Comparison of ENCODE assay signal across 20 cellular contexts in the genomic region with DNA sequence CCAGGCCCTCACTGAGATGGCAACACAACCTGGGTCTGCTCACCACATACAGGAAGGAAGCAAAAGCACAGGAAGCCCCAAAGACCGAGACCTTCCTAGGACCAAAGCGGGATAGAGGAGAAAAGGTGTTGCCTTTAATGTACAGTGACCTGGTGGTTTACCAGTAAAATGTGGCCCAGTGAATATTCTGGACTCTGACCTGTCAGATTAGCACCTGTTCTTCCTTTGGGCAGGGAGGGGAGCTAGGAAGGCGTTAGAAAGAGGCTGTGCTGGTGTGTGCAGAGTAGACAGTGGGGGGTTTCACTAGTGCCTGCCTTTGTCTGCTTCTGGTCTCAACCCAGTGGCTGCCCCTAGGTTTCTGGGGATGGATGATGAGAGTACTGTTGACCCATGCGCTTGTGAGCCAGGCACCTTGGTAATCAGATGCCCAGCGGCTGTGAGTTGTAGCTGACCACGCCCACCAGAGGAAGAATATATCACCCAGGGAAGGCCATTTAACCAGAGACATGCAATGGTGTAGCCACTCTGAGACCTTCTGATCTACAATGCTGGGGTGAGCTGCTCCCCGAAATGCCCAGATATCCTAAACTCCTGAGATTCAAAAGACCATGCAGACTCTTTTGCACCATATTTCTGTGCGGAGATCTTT.
DNase-seq lines count a peak whose midpoint lies in the region; ATAC-seq, FAIRE-seq and TF ChIP-seq lines count a peak whose summit lies in the region.
"Had no signal": no experiment of that assay in that cellular context is flagged by ENCODE, and none has a peak within 500 bp of the region (broad histone marks: within the 10 kb centered on the region; RNA-seq: fewer than 3 reads in every experiment).

No MANE protein-coding gene starts in this region.

- H3K27me3 ChIP-seq in Peyer's patch (no peaks in the 10 kb centered on the region), H1 (replicated peaks in 1 of 4; ENCODE audit: control insufficient read depth in 3 of 4, extremely low read depth in 1 of 4, insufficient read depth in 3 of 4, low read length in 3 of 4) (no peaks in the 10 kb centered on the region), lung (ENCODE audit: control insufficient read depth, insufficient read depth) (no peaks in the 10 kb centered on the region), small intestine (ENCODE audit: control insufficient read depth in 2 of 2, insufficient read depth in 2 of 2, low read length in 2 of 2) (no peaks in the 10 kb centered on the region), testis (no peaks in the 10 kb centered on the region)
- H3K27me3 ChIP-seq: BE2C had no signal

- peaks cover 4% of the 10 kb centered on the region for H3K4me1 Mint-ChIP-seq in activated T-cell treated with anti-CD3 and anti-CD28 coated beads, Interleukin-2, amount 50 U/mL, for 24 hours (ENCODE audit: low read depth)
- H3K4me1 Mint-ChIP-seq: GM23338 had no signal

- no peaks in the 10 kb centered on the region for H3K79me2 ChIP-seq in H1 (ENCODE audit: control insufficient read depth in 1 of 2, insufficient read depth in 2 of 2, low read length in 2 of 2)

- H3K9me3 ChIP-seq in Peyer's patch (no peaks in the 10 kb centered on the region), H1 (ENCODE audit: insufficient read depth in 2 of 2, low read depth in 1 of 2, low read length in 1 of 2) (peaks cover 3 to 7% of the 10 kb centered on the region in 2 experiments; a peak in 3 of 4 replicates), lung (ENCODE audit: control insufficient read depth in 2 of 2, insufficient read depth in 1 of 2, low read length in 1 of 2) (peaks cover 0 to 9% of the 10 kb centered on the region in 2 donors), small intestine (ENCODE audit: control insufficient read depth, low read depth) (no peaks in the 10 kb centered on the region), testis (no peaks in the 10 kb centered on the region)
- H3K9me3 ChIP-seq: BE2C, Caco-2 had no signal

- H3K14ac ChIP-seq in H1 (ENCODE audit: insufficient read length) = peak overlapping the region; percentile 97

- H3K4ac ChIP-seq in H1 (replicated peaks; ENCODE audit: insufficient read length, low read depth, low read length) = no peak overlapping the region

- H3K9me3 Mint-ChIP-seq in activated T-cell treated with anti-CD3 and anti-CD28 coated beads, Interleukin-2, amount 50 U/mL, for 24 hours = peaks cover 4% of the 10 kb centered on the region

- H2BK20ac ChIP-seq in H1 (ENCODE audit: low read length) = no peak overlapping the region

- H3K56ac ChIP-seq in H1 (replicated peaks; ENCODE audit: insufficient read length, low read depth, low read length) = no peak overlapping the region

- H3K36me3 ChIP-seq in Peyer's patch (no peaks in the 10 kb centered on the region), H1 (ENCODE audit: control insufficient read depth in 2 of 4, insufficient read depth in 4 of 4, low read length in 3 of 4) (no peaks in the 10 kb centered on the region), lung (ENCODE audit: control insufficient read depth in 2 of 2, insufficient read depth in 2 of 2, low read length in 2 of 2) (no peaks in the 10 kb centered on the region), small intestine (ENCODE audit: control insufficient read depth in 2 of 2, insufficient read depth in 2 of 2, low read length in 2 of 2) (no peaks in the 10 kb centered on the region), testis (ENCODE audit: low read depth, missing control alignments) (no peaks in the 10 kb centered on the region)
- H3K36me3 ChIP-seq: BE2C, HAP-1 had no signal

- WGBS in H1 (ENCODE audit: extremely low coverage in 1 of 2, insufficient coverage in 1 of 2, insufficient read length in 1 of 2, insufficient replicate concordance in 2 of 2, low coverage in 1 of 2, low lambda C conversion rate in 2 of 2, missing lambda C conversion rate in 1 of 2), 2 experiments = 93% methylated on average over 8 of the region's 8 CpGs; no CpG with 5 or more reads in 1 of the 2 experiments
- WGBS in lung, 2 donors = 83 to 86% methylated on average over 8 of the region's 8 CpGs
- 37 to 70% (median 53%) methylated on average over 8 of the region's 8 CpGs for WGBS in small intestine, 3 donors
- whole genome bisulfite sequencing in testis, 2 donors = 89 to 92% methylated on average over 7 to 8 of the region's 8 CpGs

- DNase-seq in Peyer's patch (peak in 2 of 3 donors; percentile 49 to 55), H1 (ENCODE audit: low read depth in 1 of 2, low spot score in 2 of 2) (no peak), lung (ENCODE audit: low spot score) (peak; percentile 15), small intestine (peak; percentile 76), testis (no peak)
- no peak for DNase-seq in activated T-cell treated with anti-CD3 and anti-CD28 coated beads, Interleukin-2, amount 50 U/mL, for 24 hours
- no peak for DNase-seq in activated CD4-positive, alpha-beta T cell treated with anti-CD3 and anti-CD28 coated beads, Interleukin-2, amount 50 U/mL, for 4 hours
- DNase-seq: BE2C; Caco-2; CD8-positive, alpha-beta T cell; DND-41; GDM1; HFFc6 had no signal

- CTCF ChIA-PET in H1 (lab: Charles Lee; ENCODE audit: partially characterized antibody) = no interaction called here

- H2AK5ac ChIP-seq in H1 (ENCODE audit: low read depth, low read length) = no peak overlapping the region

- intact Hi-C loops in testis (cut with DNase I; ENCODE audit: low total_unique reads) = no loop called here

- H3K9ac ChIP-seq in H1 (replicated peaks in 1 of 4; ENCODE audit: extremely low read depth in 1 of 4, low read depth in 3 of 4, low read length in 3 of 4) = no peak overlapping the region

- ATAC-seq in lung (ENCODE audit: insufficient read depth, low FRiP score) (no peak), HG03039 (IDR thresholded peaks at IDR 0.05; ENCODE audit: unreplicated experiment) (no peak)
- ATAC-seq: A549; CD8-positive, alpha-beta T cell; GM23338 had no signal

- H2BK120ac ChIP-seq in H1 (replicated peaks; ENCODE audit: low read depth, low read length) = no peak overlapping the region

- H3K79me1 ChIP-seq in H1 (ENCODE audit: low read depth, low read length) = no peaks in the 10 kb centered on the region

- no peak overlapping the region for H3K23ac ChIP-seq in H1 (ENCODE audit: insufficient read length)

- no peaks in the 10 kb centered on the region for H3K23me2 ChIP-seq in H1 (ENCODE audit: low read depth, low read length)

- H3K4me1 ChIP-seq in Peyer's patch (peaks cover 0 to 15% (median 0%) of the 10 kb centered on the region in 4 donors), H1 (replicated peaks in 1 of 4; ENCODE audit: control insufficient read depth in 3 of 4, insufficient read depth in 4 of 4, low read length in 3 of 4) (no peaks in the 10 kb centered on the region), lung (ENCODE audit: control insufficient read depth in 2 of 2, insufficient read depth in 2 of 2, low read length in 2 of 2) (no peaks in the 10 kb centered on the region), small intestine (ENCODE audit: control insufficient read depth in 2 of 2, insufficient read depth in 1 of 2, low read depth in 1 of 2, low read length in 1 of 2) (peaks cover 0 to 5% of the 10 kb centered on the region in 2 donors), testis (no peaks in the 10 kb centered on the region)
- H3K4me1 ChIP-seq: A549, BE2C, Caco-2, HAP-1 had no signal

- no peak for TF ChIP-seq CTCF in Peyer's patch (IDR thresholded peaks at IDR 0.05)
- no peak for TF ChIP-seq CTCF in H1 (IDR thresholded peaks at IDR 0.05; ENCODE audit: control extremely low read depth in 1 of 3, insufficient read depth in 1 of 3, low read depth in 1 of 3, low read length in 3 of 3)
- no peak for TF ChIP-seq CTCF in lung (IDR thresholded peaks at IDR 0.05; ENCODE audit: control extremely low read depth, extremely low read depth)
- TF ChIP-seq CTCF in testis (IDR thresholded peaks at IDR 0.05) = no peak

- H3K27ac Mint-ChIP-seq in activated T-cell treated with anti-CD3 and anti-CD28 coated beads, Interleukin-2, amount 50 U/mL, for 24 hours = no peak overlapping the region
- H3K27ac Mint-ChIP-seq: CD8-positive, alpha-beta T cell; GM23338; HFFc6 had no signal

- no peak overlapping the region for H4K91ac ChIP-seq in H1 (replicated peaks; ENCODE audit: insufficient read length, low read length)

- TF ChIP-seq EP300 in H1 (IDR thresholded peaks at IDR 0.05; ENCODE audit: borderline replicate concordance in 1 of 2, low read depth in 2 of 2, low read length in 2 of 2) = no peak

- H4K20me1 ChIP-seq in H1 (replicated peaks in 1 of 2; ENCODE audit: control insufficient read depth in 1 of 2, insufficient read depth in 2 of 2, low read length in 2 of 2) = no peaks in the 10 kb centered on the region

- no peak overlapping the region for H3K18ac ChIP-seq in H1 (ENCODE audit: extremely low read depth, low read length)

- peak overlapping the region; percentile 25; the same call in 1 of the 2 replicates for H4K8ac ChIP-seq in H1 (ENCODE audit: extremely low read depth, insufficient read depth, low read length)

- POLR2A ChIA-PET in H1 (lab: Charles Lee; ENCODE audit: partially characterized antibody) = interaction anchor here (0.6 kb wide), 1 partner anchor 416 kb away, joined by 4 read pairs; no protein-coding TSS in a partner anchor

- no peak overlapping the region for H2BK12ac ChIP-seq in H1 (ENCODE audit: low read depth, low read length)

- no peak overlapping the region for H3K4me2 ChIP-seq in H1 (ENCODE audit: insufficient read depth in 1 of 2, low read depth in 2 of 2, low read length in 2 of 2)
- H3K4me2 ChIP-seq: A549, GM23338 had no signal

- TF ChIP-seq RAD21 in H1 (IDR thresholded peaks at IDR 0.05 in 1 of 2, conservative IDR thresholded peaks at IDR 0.05 in 1 of 2; ENCODE audit: low read depth in 2 of 2, low read length in 2 of 2) = no peak

- TF ChIP-seq POLR2A in Peyer's patch (IDR thresholded peaks at IDR 0.05) = no peak
- no peak for TF ChIP-seq POLR2A in H1 (IDR thresholded peaks at IDR 0.05; ENCODE audit: control extremely low read depth in 1 of 2, low read depth in 2 of 2, low read length in 2 of 2)
- TF ChIP-seq POLR2A in testis (IDR thresholded peaks at IDR 0.05) = no peak

- H2BK15ac ChIP-seq in H1 (ENCODE audit: low read length) = no peak overlapping the region

- H3K27me3 Mint-ChIP-seq in activated T-cell treated with anti-CD3 and anti-CD28 coated beads, Interleukin-2, amount 50 U/mL, for 24 hours = peaks cover 37% of the 10 kb centered on the region

- H2AFZ ChIP-seq in H1 (ENCODE audit: low read length) = no peak overlapping the region
- H2AFZ ChIP-seq: GM23338 had no signal

- no peaks in the 10 kb centered on the region for H3K36me3 Mint-ChIP-seq in activated T-cell treated with anti-CD3 and anti-CD28 coated beads, Interleukin-2, amount 50 U/mL, for 24 hours (ENCODE audit: low read depth)
- H3K36me3 Mint-ChIP-seq: CD8-positive, alpha-beta T cell had no signal

- no peak overlapping the region for H3K4me3 Mint-ChIP-seq in activated T-cell treated with anti-CD3 and anti-CD28 coated beads, Interleukin-2, amount 50 U/mL, for 24 hours
- H3K4me3 Mint-ChIP-seq: CD8-positive, alpha-beta T cell; GM23338; HFFc6 had no signal

- FAIRE-seq in H1 (lab: Jason Lieb, UNC) (no peak), small intestine (lab: Jason Lieb, UNC) (no peak)
- FAIRE-seq: A549, GM12892 had no signal

- no peak overlapping the region for H4K5ac ChIP-seq in H1 (ENCODE audit: insufficient read length, low read depth, low read length)

- no peak overlapping the region for H2BK5ac ChIP-seq in H1 (ENCODE audit: low read depth, low read length)

- H3K27ac ChIP-seq in Peyer's patch = peak overlapping the region in 3 of 4 donors; percentile 12 to 55 (median 44)
- no peak overlapping the region for H3K27ac ChIP-seq in H1 (ENCODE audit: low read depth, low read length)
- H3K27ac ChIP-seq in lung (ENCODE audit: low read depth in 1 of 2, low read length in 1 of 2) = no peak overlapping the region
- H3K27ac ChIP-seq in small intestine (ENCODE audit: low read depth in 1 of 2, low read length in 1 of 2) = peak overlapping the region in 1 of 2 donors; percentile 38
- H3K27ac ChIP-seq in testis = no peak overlapping the region
- H3K27ac ChIP-seq: A549, C4-2B, HL-60 had no signal

- H3K4me3 ChIP-seq in Peyer's patch (no peak overlapping the region), H1 (ENCODE audit: extremely low read depth in 1 of 4, insufficient read depth in 2 of 4, low read depth in 3 of 4, low read length in 4 of 4) (no peak overlapping the region), lung (no peak overlapping the region), small intestine (ENCODE audit: low read depth in 1 of 2, low read length in 2 of 2) (no peak overlapping the region), testis (no peak overlapping the region)
- H3K4me3 ChIP-seq: A549, GM23338, HAP-1 had no signal

Comparison
In these comparisons a context has a peak if more than half of its experiments do, and no peak if none do; other contexts are left out.
1. DNase-seq: peak in Peyer's patch (2 of 3), lung (single experiment) and small intestine (single experiment); none in H1 (0 of 2), activated T-cell treated with anti-CD3 and anti-CD28 coated beads, Interleukin-2, amount 50 U/mL, for 24 hours (single experiment), activated CD4-positive, alpha-beta T cell treated with anti-CD3 and anti-CD28 coated beads, Interleukin-2, amount 50 U/mL, for 4 hours (0 of 2) and testis (single experiment).
2. H3K27ac ChIP-seq: peak in Peyer's patch (3 of 4); none in H1 (single experiment), lung (0 of 2) and testis (0 of 2).